1 cellular context compared by ENCODE assay signal in the genomic region with DNA sequence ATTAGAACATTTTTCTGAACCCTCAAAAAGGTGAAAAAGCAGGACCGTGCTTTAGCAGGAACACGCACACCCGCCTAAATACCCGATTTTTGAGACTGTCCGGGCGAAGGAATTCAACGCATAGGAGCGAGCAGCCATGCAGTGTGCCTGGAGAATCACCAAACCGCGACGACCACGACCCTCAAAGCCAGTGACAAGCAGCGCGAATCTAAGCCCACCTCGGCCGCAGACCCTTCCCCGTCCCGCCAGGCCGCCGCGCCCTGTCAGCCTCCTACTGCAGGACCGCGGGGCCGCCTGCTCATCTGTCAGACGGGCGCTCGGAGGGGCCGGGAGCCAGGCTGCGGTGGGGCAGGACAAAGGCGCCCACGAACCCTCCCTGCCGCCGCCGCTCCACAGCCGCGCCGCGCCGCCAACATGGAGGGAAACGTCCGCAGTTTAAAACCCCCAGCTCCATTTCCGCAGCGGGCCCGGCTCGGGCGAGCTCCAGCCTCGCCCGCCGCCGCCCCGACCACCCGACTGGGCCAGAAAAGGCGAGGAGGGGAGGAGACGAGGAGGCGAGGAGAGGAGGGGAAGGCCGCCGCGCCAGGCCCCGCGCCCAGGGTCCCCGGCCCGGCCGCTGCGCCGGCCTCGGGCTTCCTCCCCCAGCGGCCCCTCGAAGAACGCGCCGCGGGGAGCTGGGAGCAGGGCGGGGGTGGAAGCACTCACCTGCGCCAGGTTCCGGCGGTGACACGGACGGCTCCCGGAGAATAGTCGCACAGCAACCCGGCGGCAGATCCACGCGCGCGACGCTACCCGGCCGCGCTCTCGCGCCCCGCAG.
TF ChIP-seq lines count a peak whose summit lies in the region.

A gene (minus strand): TSS at position 790 of the 817 bp plus-strand sequence. CDS start 3,963 bp downstream, outside the sequence.

TF ChIP-seq in H1, 55 proteins besides CTCF, POLR2A, EP300 and RAD21:
- no peak for TF ChIP-seq FOSL1 (IDR thresholded peaks at IDR 0.05; ENCODE audit: insufficient read depth, low read depth, low read length)
- peak; percentile 28; the same call in 1 of the 2 replicates for TF ChIP-seq BACH1 (IDR thresholded peaks at IDR 0.05; ENCODE audit: low read length)
- peak; percentile 62 for TF ChIP-seq PHF8 (conservative IDR thresholded peaks at IDR 0.05; ENCODE audit: low read depth, low read length)
- no peak for TF ChIP-seq EGR1 (IDR thresholded peaks at IDR 0.05; ENCODE audit: borderline replicate concordance, low read depth, low read length)
- TF ChIP-seq SIN3A (conservative IDR thresholded peaks at IDR 0.05 in 1 of 2, IDR thresholded peaks at IDR 0.05 in 1 of 2; ENCODE audit: low read depth in 1 of 2, low read length in 2 of 2), result peak; percentile 70 to 72; a peak in 3 of 4 replicates
- TF ChIP-seq CREB1 (IDR thresholded peaks at IDR 0.05), result peak; percentile 29; the same call in 1 of the 2 replicates
- TF ChIP-seq GABPA (IDR thresholded peaks at IDR 0.05; ENCODE audit: borderline replicate concordance, insufficient read depth, low read length), result no peak
- TF ChIP-seq HDAC2 (IDR thresholded peaks at IDR 0.05; ENCODE audit: borderline replicate concordance in 1 of 2, low read depth in 2 of 2, low read length in 2 of 2), result peak in 1 of 2 experiments; percentile 86; a peak in 2 of 4 replicates
- peak; percentile 80 for TF ChIP-seq KDM4A (IDR thresholded peaks at IDR 0.05; ENCODE audit: low read depth, low read length, severe bottlenecking)
- TF ChIP-seq, protein P1, sequence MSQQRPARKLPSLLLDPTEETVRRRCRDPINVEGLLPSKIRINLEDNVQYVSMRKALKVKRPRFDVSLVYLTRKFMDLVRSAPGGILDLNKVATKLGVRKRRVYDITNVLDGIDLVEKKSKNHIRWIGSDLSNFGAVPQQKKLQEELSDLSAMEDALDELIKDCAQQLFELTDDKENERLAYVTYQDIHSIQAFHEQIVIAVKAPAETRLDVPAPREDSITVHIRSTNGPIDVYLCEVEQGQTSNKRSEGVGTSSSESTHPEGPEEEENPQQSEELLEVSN (IDR thresholded peaks at IDR 0.05), result 0 out of 2 replicates have a peak, but pooled peaks have one; percentile 22
- TF ChIP-seq SAP30 (IDR thresholded peaks at IDR 0.05; ENCODE audit: insufficient read depth, insufficient replicate concordance, low read length), result peak; percentile 52
- peak; percentile 33; the same call in 1 of the 2 replicates for TF ChIP-seq SUZ12 (IDR thresholded peaks at IDR 0.05; ENCODE audit: low read length)
